ENCODE assay signal across 8 cellular contexts in the genomic region with DNA sequence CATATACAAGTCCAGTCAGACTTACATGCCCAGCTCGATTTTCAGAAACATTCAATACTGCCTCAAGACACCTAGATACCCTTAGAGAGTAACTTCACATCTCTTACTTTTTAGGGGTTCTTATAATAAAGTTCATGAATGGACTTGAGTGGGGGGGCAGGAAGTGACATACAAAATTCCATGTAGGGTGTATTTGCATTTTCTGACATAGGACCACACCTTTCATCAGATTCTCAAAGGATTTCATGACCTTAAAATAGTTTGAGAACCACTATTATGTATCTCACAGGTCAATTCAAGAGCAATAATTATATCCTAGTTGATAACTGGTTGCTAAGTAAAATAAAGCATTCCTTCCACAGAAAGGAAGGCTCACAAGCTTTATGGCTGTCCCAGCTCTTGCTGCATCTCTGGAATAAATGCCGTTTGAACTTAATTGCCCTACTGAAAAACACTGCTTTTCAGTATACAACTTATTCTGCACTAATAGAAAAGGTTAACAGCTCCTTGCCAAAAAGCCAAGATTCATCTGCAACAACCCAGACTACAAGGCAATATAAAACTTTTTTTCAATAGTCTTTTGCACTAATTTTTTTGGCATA. TPM values are rescaled to one million over a fixed set of nuclear protein-coding genes. Genes with fewer than 3 reads are reported as not detected.
DNase-seq lines count a peak whose midpoint lies in the region; ATAC-seq and TF ChIP-seq lines count a peak whose summit lies in the region.

No MANE protein-coding gene starts in this region.

- H3K9me3 ChIP-seq in DND-41 (ENCODE audit: insufficient read depth, low read length, severe bottlenecking) (no peaks in the 10 kb centered on the region), MM.1S (replicated peaks; ENCODE audit: insufficient read depth, low read length) (no peaks in the 10 kb centered on the region), colonic mucosa (no peaks in the 10 kb centered on the region), prostate gland (no peaks in the 10 kb centered on the region)

- peaks cover 46% of the 10 kb centered on the region for H3K4me1 Mint-ChIP-seq in nephron

- ATAC-seq in DND-41 (ENCODE audit: insufficient read depth, low read depth) (no peak), GM21515 (IDR thresholded peaks at IDR 0.05; ENCODE audit: unreplicated experiment) (no peak), HG02623 (IDR thresholded peaks at IDR 0.05; ENCODE audit: unreplicated experiment) (no peak)

- H3K4me2 ChIP-seq in DND-41 (ENCODE audit: insufficient read depth, low read length) (peak overlapping the region; percentile 69), MM.1S (ENCODE audit: low read depth, low read length) (peak overlapping the region; percentile 85)

- no peaks in the 10 kb centered on the region for H3K27me3 Mint-ChIP-seq in nephron (ENCODE audit: low read depth)

- intact Hi-C loops in colonic mucosa (cut with DNase I) (no loop called here), prostate gland (cut with DNase I) (no loop called here)

- H3K9ac ChIP-seq in DND-41 (ENCODE audit: low read depth, low read length) (peak overlapping the region; percentile 84), MM.1S (ENCODE audit: low read length) (peak overlapping the region; percentile 82; the same call in 1 of the 2 replicates), colonic mucosa (ENCODE audit: low read depth in 2 of 2, low read length in 2 of 2) (no peak overlapping the region)

- WGBS in prostate gland = 32% methylated on average over 2 of the region's 2 CpGs

- H3K4me3 Mint-ChIP-seq in nephron = peak overlapping the region; percentile 93 to 96 (median 94)

- H3K4me3 ChIP-seq in DND-41 (ENCODE audit: low read depth in 1 of 2, low read length in 2 of 2) = peak overlapping the region; percentile 48 to 77; a peak in 3 of 4 replicates
- H3K4me3 ChIP-seq in MM.1S (ENCODE audit: low read length) = peak overlapping the region; percentile 97
- peak overlapping the region; percentile 94 for H3K4me3 ChIP-seq in colonic mucosa
- H3K4me3 ChIP-seq in prostate gland = no peak overlapping the region

- no peaks in the 10 kb centered on the region for H3K9me2 ChIP-seq in MM.1S (replicated peaks; ENCODE audit: insufficient read depth, low read length)

- H3K79me2 ChIP-seq in DND-41 (ENCODE audit: insufficient read depth, low read length) (peaks cover 71% of the 10 kb centered on the region), MM.1S (ENCODE audit: low read length) (peaks cover 54% of the 10 kb centered on the region)

- H3K36me3 Mint-ChIP-seq in nephron (ENCODE audit: low read depth) = peaks cover 4% of the 10 kb centered on the region

- no peak for TF ChIP-seq POLR2A in prostate gland (IDR thresholded peaks at IDR 0.05)

- peak overlapping the region; percentile 41; the same call in 1 of the 2 replicates for H3K27ac ChIP-seq in DND-41 (ENCODE audit: low read length)
- H3K27ac ChIP-seq in MM.1S (ENCODE audit: low read length) = no peak overlapping the region
- no peak overlapping the region for H3K27ac ChIP-seq in colonic mucosa
- H3K27ac ChIP-seq in prostate gland = no peak overlapping the region

- H3K27ac Mint-ChIP-seq in nephron = peak overlapping the region; percentile 97 to 99 (median 98)

- DNase-seq in DND-41 (no peak), MM.1S (no peak), colonic mucosa (no peak), prostate gland (ENCODE audit: low spot score) (no peak), AG08395 (ENCODE audit: low spot score) (no peak)

- H3K4me1 ChIP-seq in DND-41 (ENCODE audit: insufficient read depth, low read length) = peaks cover 33% of the 10 kb centered on the region
- peaks cover 14% of the 10 kb centered on the region for H3K4me1 ChIP-seq in MM.1S (ENCODE audit: low read length)
- H3K4me1 ChIP-seq in colonic mucosa = no peaks in the 10 kb centered on the region
- H3K4me1 ChIP-seq in prostate gland (replicated peaks) = no peaks in the 10 kb centered on the region

- H3K36me3 ChIP-seq in DND-41 (ENCODE audit: insufficient read depth, low read length) (no peaks in the 10 kb centered on the region; the same call in 1 of the 2 replicates), MM.1S (replicated peaks; ENCODE audit: insufficient read depth, low read length) (no peaks in the 10 kb centered on the region), colonic mucosa (no peaks in the 10 kb centered on the region), prostate gland (no peaks in the 10 kb centered on the region)

- peaks cover 16% of the 10 kb centered on the region for H4K20me1 ChIP-seq in DND-41 (ENCODE audit: insufficient read depth, low read length)
- H4K20me1 ChIP-seq in MM.1S (ENCODE audit: insufficient read depth, low read length) = no peaks in the 10 kb centered on the region

- no peaks in the 10 kb centered on the region for H3K9me3 Mint-ChIP-seq in nephron

- TF ChIP-seq CTCF in DND-41 (IDR thresholded peaks at IDR 0.05; ENCODE audit: borderline replicate concordance, extremely low read depth, low read length, poor library complexity, severe bottlenecking) (no peak), MM.1S (IDR thresholded peaks at IDR 0.05; ENCODE audit: low read length) (no peak), colonic mucosa (IDR thresholded peaks at IDR 0.05) (no peak), nephron (IDR thresholded peaks at IDR 0.05; ENCODE audit: unreplicated experiment in 3 of 3) (no peak), prostate gland (IDR thresholded peaks at IDR 0.05) (no peak)

- H2AFZ ChIP-seq in DND-41 (ENCODE audit: low read depth, low read length) (no peak overlapping the region), MM.1S (ENCODE audit: low read length) (no peak overlapping the region)

- H3F3A ChIP-seq in MM.1S (ENCODE audit: insufficient read depth, low read length) = peaks cover 17% of the 10 kb centered on the region

- H3K27me3 ChIP-seq in DND-41 (ENCODE audit: insufficient read depth, low read length, poor library complexity) (no peaks in the 10 kb centered on the region), MM.1S (replicated peaks; ENCODE audit: insufficient read depth, low read length) (no peaks in the 10 kb centered on the region), colonic mucosa (no peaks in the 10 kb centered on the region), prostate gland (replicated peaks; ENCODE audit: insufficient read depth) (no peaks in the 10 kb centered on the region)

RNA-seq across cellular contexts. Expression of gene P4HA1, which starts 2.3 kb away (rescaled TPM):
- 10 to 100 TPM; 31.4 to 85.1 TPM for total RNA-seq in colonic mucosa
- total RNA-seq in prostate gland = 10 to 100 TPM; 16.2 to 26.8 TPM

RNA-seq across cellular contexts. Expression of gene NUDT13, which starts 15.9 kb away (rescaled TPM):
- total RNA-seq in colonic mucosa (1 to 10 TPM; 1.8 to 1.9 TPM), prostate gland (1 to 10 TPM in 1 of 2 donors, under 1 TPM in 1; 0.97 to 1.6 TPM)

Comparison
In these comparisons a context has a peak if more than half of its experiments do, and no peak if none do; other contexts are left out.
1. H3K4me3 ChIP-seq: peak in DND-41 (2 of 2), MM.1S (single experiment) and colonic mucosa (single experiment); none in prostate gland (0 of 2).
2. H3K9ac ChIP-seq: peak in DND-41 (single experiment) and MM.1S (single experiment); none in colonic mucosa (0 of 2).